ENCODE assay signal across 1 cellular context in the genomic region with DNA sequence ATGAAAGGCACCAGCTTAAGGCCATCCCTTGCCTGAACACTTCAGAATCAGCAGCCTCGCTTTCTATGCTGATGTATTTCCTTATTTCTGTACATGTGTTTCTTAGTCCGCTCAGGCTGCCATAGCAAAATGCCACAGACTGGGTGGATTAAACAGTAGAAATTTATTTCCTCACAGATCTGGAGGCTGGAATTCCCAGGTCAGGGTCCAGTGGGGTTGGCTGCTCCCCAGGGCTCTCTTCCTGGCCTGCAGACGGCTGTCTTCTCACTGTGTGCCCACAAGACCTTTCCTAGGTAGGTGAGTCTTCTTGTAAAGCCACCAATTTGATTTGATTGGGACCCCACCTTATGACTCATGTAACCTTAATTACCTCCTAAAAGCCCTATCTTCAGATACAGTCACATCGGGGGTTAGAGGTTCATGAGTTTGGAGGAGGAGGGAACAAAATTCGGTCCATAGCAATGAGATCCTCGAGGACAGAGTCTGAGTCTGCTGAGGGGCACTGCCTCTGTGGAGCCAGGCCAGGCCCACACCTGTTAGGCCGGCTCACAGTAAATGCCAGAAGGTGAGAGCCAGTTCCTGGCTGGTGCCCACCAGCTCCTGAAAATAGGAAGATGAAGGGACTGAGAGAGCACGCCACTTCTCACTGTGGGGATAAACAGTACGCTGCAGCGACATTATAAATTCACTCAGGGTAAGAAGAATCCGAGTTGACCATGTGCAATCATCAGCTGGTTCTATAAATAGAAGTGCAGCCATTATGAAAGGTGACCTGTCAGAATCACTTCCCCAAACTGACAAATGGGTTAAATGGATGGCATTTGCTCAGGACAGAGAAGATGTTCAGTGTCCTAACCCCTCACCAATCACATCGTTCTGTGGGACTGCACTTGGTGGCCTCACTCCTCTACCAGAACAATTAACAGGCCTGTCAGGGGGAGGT.
TF ChIP-seq lines count a peak whose summit lies in the region.

No MANE protein-coding gene starts in this region.

TF ChIP-seq in IMR-90, 13 proteins besides CTCF, POLR2A, EP300 and RAD21:
- TF ChIP-seq, protein P1, sequence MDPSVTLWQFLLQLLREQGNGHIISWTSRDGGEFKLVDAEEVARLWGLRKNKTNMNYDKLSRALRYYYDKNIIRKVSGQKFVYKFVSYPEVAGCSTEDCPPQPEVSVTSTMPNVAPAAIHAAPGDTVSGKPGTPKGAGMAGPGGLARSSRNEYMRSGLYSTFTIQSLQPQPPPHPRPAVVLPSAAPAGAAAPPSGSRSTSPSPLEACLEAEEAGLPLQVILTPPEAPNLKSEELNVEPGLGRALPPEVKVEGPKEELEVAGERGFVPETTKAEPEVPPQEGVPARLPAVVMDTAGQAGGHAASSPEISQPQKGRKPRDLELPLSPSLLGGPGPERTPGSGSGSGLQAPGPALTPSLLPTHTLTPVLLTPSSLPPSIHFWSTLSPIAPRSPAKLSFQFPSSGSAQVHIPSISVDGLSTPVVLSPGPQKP (IDR thresholded peaks at IDR 0.05; ENCODE audit: borderline replicate concordance, low read depth, low read length): no peak
- TF ChIP-seq CHD1 (IDR thresholded peaks at IDR 0.05; ENCODE audit: low read depth, low read length): no peak
- no peak for TF ChIP-seq BHLHE40 (IDR thresholded peaks at IDR 0.05; ENCODE audit: low read depth, low read length)
- no peak for TF ChIP-seq CEBPB (IDR thresholded peaks at IDR 0.05; ENCODE audit: low read depth, low read length)
- TF ChIP-seq, protein P2, sequence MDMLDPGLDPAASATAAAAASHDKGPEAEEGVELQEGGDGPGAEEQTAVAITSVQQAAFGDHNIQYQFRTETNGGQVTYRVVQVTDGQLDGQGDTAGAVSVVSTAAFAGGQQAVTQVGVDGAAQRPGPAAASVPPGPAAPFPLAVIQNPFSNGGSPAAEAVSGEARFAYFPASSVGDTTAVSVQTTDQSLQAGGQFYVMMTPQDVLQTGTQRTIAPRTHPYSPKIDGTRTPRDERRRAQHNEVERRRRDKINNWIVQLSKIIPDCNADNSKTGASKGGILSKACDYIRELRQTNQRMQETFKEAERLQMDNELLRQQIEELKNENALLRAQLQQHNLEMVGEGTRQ (IDR thresholded peaks at IDR 0.05; ENCODE audit: low read depth, low read length): no peak
- TF ChIP-seq NFE2L2 (IDR thresholded peaks at IDR 0.05; ENCODE audit: low read depth, low read length): no peak
- TF ChIP-seq RCOR1 (IDR thresholded peaks at IDR 0.05; ENCODE audit: insufficient replicate concordance, low read length): no peak
- no peak for TF ChIP-seq FOS (IDR thresholded peaks at IDR 0.05; ENCODE audit: low read depth, low read length)
- TF ChIP-seq SMC3 (IDR thresholded peaks at IDR 0.05; ENCODE audit: low read depth, low read length): no peak
- TF ChIP-seq MAFK (IDR thresholded peaks at IDR 0.05; ENCODE audit: low read depth, low read length): no peak
- no peak for TF ChIP-seq MAZ (IDR thresholded peaks at IDR 0.05; ENCODE audit: borderline replicate concordance, low read depth, low read length)
- TF ChIP-seq RFX5 (IDR thresholded peaks at IDR 0.05; ENCODE audit: low read depth, low read length): no peak
- no peak for TF ChIP-seq MXI1 (IDR thresholded peaks at IDR 0.05; ENCODE audit: borderline replicate concordance, low read depth, low read length)
